ENCODE assay signal across 8 cellular contexts in the genomic region with DNA sequence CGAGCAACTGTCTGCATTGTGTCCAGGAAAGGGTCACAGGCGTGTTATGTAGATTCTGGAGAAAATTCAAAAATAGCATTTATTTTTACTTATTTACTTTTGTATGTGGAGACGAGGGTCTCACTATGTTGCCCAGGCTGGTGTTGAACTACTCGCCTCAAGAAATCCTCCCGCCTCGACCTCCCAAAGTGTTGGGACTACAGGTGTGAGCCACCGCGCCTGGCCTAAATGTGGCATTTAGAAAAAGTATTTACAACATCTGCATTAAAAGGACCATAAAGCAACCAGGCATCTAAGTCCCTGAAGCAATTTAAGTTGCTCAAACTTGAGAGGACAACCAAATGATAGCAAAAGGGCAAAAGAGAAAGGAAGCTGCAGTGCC. TPM values are rescaled to one million over a fixed set of nuclear protein-coding genes. Genes with fewer than 3 reads are reported as not detected.
DNase-seq lines count a peak whose midpoint lies in the region; ATAC-seq and TF ChIP-seq lines count a peak whose summit lies in the region.

No MANE protein-coding gene starts in this region.

- WGBS in ectodermal cell, 2 experiments, result 65 to 72% methylated on average over 7 to 8 of the region's 8 CpGs

- POLR2A ChIA-PET in BJ (lab: Charles Lee), result interaction anchor here (0.7 to 0.9 kb wide), 2 partner anchors 30 to 128 kb away, joined by 3 to 4 read pairs; no protein-coding TSS in a partner anchor

- peaks cover 20% of the 10 kb centered on the region for H3K36me3 ChIP-seq in BJ (ENCODE audit: control insufficient read depth, insufficient read depth, low read length)
- peaks cover 51% of the 10 kb centered on the region for H3K36me3 ChIP-seq in MG63
- H3K36me3 ChIP-seq in ectodermal cell (ENCODE audit: control insufficient read depth, insufficient read depth, low read length), result peaks cover 21% of the 10 kb centered on the region

- H3K27me3 ChIP-seq in BJ (ENCODE audit: control insufficient read depth, insufficient read depth, low read length), result no peaks in the 10 kb centered on the region
- H3K27me3 ChIP-seq in MG63, result no peaks in the 10 kb centered on the region
- H3K27me3 ChIP-seq in ectodermal cell (ENCODE audit: control insufficient read depth, insufficient read depth, low read length, poor library complexity, severe bottlenecking), result no peaks in the 10 kb centered on the region

- H3K4me3 Mint-ChIP-seq in nephron progenitor cell, result peak overlapping the region; percentile 94

- H3K9me3 Mint-ChIP-seq in nephron progenitor cell, result no peaks in the 10 kb centered on the region

- H3K27me3 Mint-ChIP-seq in nephron progenitor cell (ENCODE audit: low read depth, poor library complexity), result no peaks in the 10 kb centered on the region

- H3K4me1 Mint-ChIP-seq in nephron progenitor cell, result peaks cover 51% of the 10 kb centered on the region

- H3K27ac ChIP-seq in ectodermal cell (ENCODE audit: insufficient read depth, low read depth, low read length, poor library complexity, severe bottlenecking), result peak overlapping the region; percentile 89

- H3K9me3 ChIP-seq in MG63 (no peaks in the 10 kb centered on the region), ectodermal cell (ENCODE audit: control insufficient read depth, low read length) (no peaks in the 10 kb centered on the region)

- H3K4me1 ChIP-seq in ectodermal cell (ENCODE audit: control insufficient read depth, insufficient read depth, low read length), result peaks cover 13% of the 10 kb centered on the region

- DNase-seq in BJ (ENCODE audit: low read depth), result no peak
- no peak for DNase-seq in MG63
- no peak for DNase-seq in nephron progenitor cell
- DNase-seq in glomerular visceral epithelial cell (ENCODE audit: extremely low spot score), result no peak
- DNase-seq in islet precursor cell, result no peak
- DNase-seq in SW480 (ENCODE audit: low spot score), result no peak

- peak overlapping the region; percentile 97 for H3K27ac Mint-ChIP-seq in nephron progenitor cell

- no peak for ATAC-seq in GM21786 (IDR thresholded peaks at IDR 0.05; ENCODE audit: unreplicated experiment)

- peaks cover 44% of the 10 kb centered on the region for H3K36me3 Mint-ChIP-seq in nephron progenitor cell (ENCODE audit: low read depth)

- peak overlapping the region; percentile 92 for H3K4me3 ChIP-seq in BJ (ENCODE audit: low read depth, low read length)
- H3K4me3 ChIP-seq in MG63, result peak overlapping the region; percentile 97
- H3K4me3 ChIP-seq in ectodermal cell (ENCODE audit: insufficient read depth, low read depth, low read length), result peak overlapping the region; percentile 86

- CTCF ChIA-PET in BJ (lab: Yijun Ruan, JAX), result interaction anchor here (2.3 kb wide), 1 partner anchor 115 kb away, joined by 8 read pairs; no protein-coding TSS in a partner anchor

- TF ChIP-seq CTCF in BJ (IDR thresholded peaks at IDR 0.05; ENCODE audit: insufficient read depth, low read depth, low read length), result no peak
- TF ChIP-seq CTCF in nephron progenitor cell (IDR thresholded peaks at IDR 0.05), result no peak

RNA-seq across cellular contexts. Expression of gene TRIM66, which starts 0.6 kb away (rescaled TPM):
- 4.2 and 5.6 TPM in 2 replicates for polyA plus RNA-seq in BJ (2011; rRNA removed)
- 3.9 and 4.3 TPM in 2 replicates for polyA minus RNA-seq in BJ (2011; rRNA and poly(A)+ RNA removed)
- total RNA-seq in MG63 (2014; rRNA removed; shearing (Covaris generic); ENCODE audit: low replicate concordance), result 0.74 and 1.4 TPM in 2 replicates
- 5.9 TPM for polyA plus RNA-seq in ectodermal cell (2013, experiment 1 of 4)
- 8.8 TPM for polyA plus RNA-seq in ectodermal cell (2013, experiment 2 of 4)
- polyA plus RNA-seq in ectodermal cell (2013, experiment 3 of 4), result 6.2 TPM
- polyA plus RNA-seq in ectodermal cell (2013, experiment 4 of 4), result 7.9 TPM

RNA-seq across cellular contexts. Expression of gene RPL27A, which starts 0.8 kb away (rescaled TPM):
- polyA plus RNA-seq in BJ (2011; rRNA removed), result 988 and 1,148 TPM in 2 replicates
- polyA minus RNA-seq in BJ (2011; rRNA and poly(A)+ RNA removed), result 221 and 239 TPM in 2 replicates
- total RNA-seq in MG63 (2014; rRNA removed; shearing (Covaris generic); ENCODE audit: low replicate concordance), result 1,350 and 4,050 TPM in 2 replicates
- polyA plus RNA-seq in ectodermal cell (2013, experiment 1 of 4), result 2,744 TPM
- polyA plus RNA-seq in ectodermal cell (2013, experiment 2 of 4), result 2,889 TPM
- 2,687 TPM for polyA plus RNA-seq in ectodermal cell (2013, experiment 3 of 4)
- 3,012 TPM for polyA plus RNA-seq in ectodermal cell (2013, experiment 4 of 4)
